8 cellular contexts compared by ENCODE assay signal in genomic region chr16:3112058-3112880, GRCh38. TPM values are rescaled to one million over a fixed set of nuclear protein-coding genes. Genes with fewer than 3 reads are reported as not detected.
DNase-seq lines count a peak whose midpoint lies in the region; ATAC-seq and TF ChIP-seq lines count a peak whose summit lies in the region.

Gene ZNF205 (plus strand): TSS chr16:3112586. CDS start chr16:3113431, 845 bp downstream.

- no peaks in the 10 kb centered on the region for H3K9me3 ChIP-seq in heart right ventricle

- peaks cover 12 to 42% (median 31%) of the 10 kb centered on the region in 9 donors for H3K4me1 ChIP-seq in heart right ventricle

- peak within 1 kb of the TSS; percentile 18 to 93 (median 81) for H3K27ac ChIP-seq in heart right ventricle

- peak within 1 kb of the TSS; percentile 64 to 97 (median 84) for H3K4me3 ChIP-seq in heart right ventricle

- ATAC-seq in heart right ventricle (peak; percentile 87 to 96 (median 94)), HG03432 (IDR thresholded peaks at IDR 0.05; ENCODE audit: unreplicated experiment) (no peak), HG02642 (IDR thresholded peaks at IDR 0.05; ENCODE audit: poor library complexity, unreplicated experiment) (no peak)

- no peak for TF ChIP-seq CTCF in heart right ventricle (IDR thresholded peaks at IDR 0.05)

- DNase-seq in DMS153 treated with DMSO at 0.1 percent for 48 hours (lab: John Stamatoyannopoulos, UW; ENCODE audit: unreplicated experiment) (peak; percentile 66), NCI-H146 treated with DMSO at 0.1 percent for 48 hours (lab: John Stamatoyannopoulos, UW; ENCODE audit: unreplicated experiment) (peak; percentile 78), amniotic epithelial cell (ENCODE audit: low read depth) (peak; percentile 73), heart right ventricle (peak; percentile 79 to 80), posterior cingulate gyrus (peak; percentile 72 to 97 (median 82)), SKM-1 treated with dmso at 0.1 percent for 144 hours (lab: John Stamatoyannopoulos, UW; ENCODE audit: unreplicated experiment) (no peak)

- peaks cover 0 to 33% (median 4%) of the 10 kb centered on the region in 9 donors for H3K36me3 ChIP-seq in heart right ventricle

- intact Hi-C loops in heart right ventricle (cut with DNase I), result loop anchor here in 2 of 10 donors (5.0 to 10.0 kb wide), 2 partner anchors 55 to 57 kb away; no protein-coding TSS in a partner anchor
- intact Hi-C loops in posterior cingulate gyrus (cut with DNase I), result loop anchor here (5.0 kb wide), 1 partner anchor 55 kb away; no protein-coding TSS in a partner anchor

- no peaks in the 10 kb centered on the region for H3K27me3 ChIP-seq in heart right ventricle

- WGBS in heart right ventricle, 2 donors, result 10% methylated on average over 23 of the region's 23 CpGs

RNA-seq across cellular contexts. Expression of gene ZNF205, which starts in this region (rescaled TPM):
- total RNA-seq in heart right ventricle, result 1 to 10 TPM; 5.8 to 9.0 (median 7.6) TPM
- 10 to 100 TPM; 13.8 to 26.9 TPM for polyA plus RNA-seq in heart right ventricle

Comparison
In these comparisons a context has a peak if more than half of its experiments do, and no peak if none do; other contexts are left out.
1. ATAC-seq: peak in heart right ventricle (8 of 8); none in HG03432 (single experiment) and HG02642 (single experiment).